ENCODE assay signal across 1 cellular context in genomic region chr6:81750660-81751387, GRCh38.
TF ChIP-seq lines count a peak whose summit lies in the region.

No MANE protein-coding gene starts in this region.

TF ChIP-seq in SK-N-SH, 30 proteins besides CTCF, POLR2A, EP300 and RAD21 (continued from another document):
- no peak for TF ChIP-seq REST (IDR thresholded peaks at IDR 0.05; ENCODE audit: low read depth, low read length)
- TF ChIP-seq SMC3 (IDR thresholded peaks at IDR 0.05; ENCODE audit: low read depth, low read length), result no peak
- TF ChIP-seq YY1 (IDR thresholded peaks at IDR 0.05; ENCODE audit: low read depth), result no peak
